Comparison of ENCODE assay signal across 12 cellular contexts in the genomic region with DNA sequence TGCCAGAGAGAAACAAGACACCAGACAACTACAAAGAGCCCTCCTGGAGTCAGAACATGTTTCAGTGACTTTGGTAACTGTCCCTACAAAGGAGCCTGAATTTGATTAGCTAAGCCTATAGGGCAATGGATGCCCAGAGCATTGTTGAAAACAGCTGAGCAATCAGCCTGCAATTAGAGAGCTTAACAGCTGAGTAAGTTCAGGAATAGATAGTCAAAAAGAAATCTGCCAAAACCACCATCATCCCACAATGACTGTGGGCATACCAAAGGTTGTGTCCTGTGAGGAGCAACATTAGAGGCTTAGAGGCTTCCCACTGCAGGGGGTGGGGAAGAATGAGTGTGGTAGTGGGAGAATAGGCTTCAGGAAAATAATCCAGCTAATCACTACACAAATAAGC. TPM values are rescaled to one million over a fixed set of nuclear protein-coding genes. Genes with fewer than 3 reads are reported as not detected.
A peak's percentile ranks its signal among the peaks of the same experiment; 100 is the strongest.
DNase-seq lines count a peak whose midpoint lies in the region; ATAC-seq and TF ChIP-seq lines count a peak whose summit lies in the region.
"Had no signal": no experiment of that assay in that cellular context is flagged by ENCODE, and none has a peak within 500 bp of the region (broad histone marks: within the 10 kb centered on the region; RNA-seq: fewer than 3 reads in every experiment).

No MANE protein-coding gene starts in this region.

- ATAC-seq in natural killer cell treated with Interleukin-12 subunit alpha and Interleukin-12 subunit beta and Interleukin-15 and Interleukin-18, amount 100 ng/mL, for 72 hours, result peak; percentile 78 to 94
- ATAC-seq in natural killer cell (no peak), HG02610 (IDR thresholded peaks at IDR 0.05; ENCODE audit: unreplicated experiment) (peak; percentile 97), HG03457 (IDR thresholded peaks at IDR 0.05; ENCODE audit: unreplicated experiment) (peak; percentile 94)
- peak; percentile 95 for ATAC-seq in stimulated activated naive CD8-positive, alpha-beta T cell treated with anti-CD3 and anti-CD28 coated beads, Interleukin-15, amount 100 ng/mL, for 72 hours

- H3K4me1 Mint-ChIP-seq in natural killer cell treated with Interleukin-12 subunit alpha and Interleukin-12 subunit beta and Interleukin-15 and Interleukin-18, amount 100 ng/mL, for 72 hours (ENCODE audit: low read depth in 2 of 2), result peaks cover 4 to 7% of the 10 kb centered on the region in 2 donors
- no peaks in the 10 kb centered on the region for H3K4me1 Mint-ChIP-seq in natural killer cell
- H3K4me1 Mint-ChIP-seq in stimulated activated naive CD8-positive, alpha-beta T cell treated with anti-CD3 and anti-CD28 coated beads, Interleukin-15, amount 100 ng/mL, for 72 hours, result no peaks in the 10 kb centered on the region
- H3K4me1 Mint-ChIP-seq in type B pancreatic cell (ENCODE audit: unreplicated experiment), result no peaks in the 10 kb centered on the region
- no peaks in the 10 kb centered on the region for H3K4me1 Mint-ChIP-seq in nephron progenitor cell

- no peak for DNase-seq in natural killer cell treated with Interleukin-12 subunit alpha and Interleukin-12 subunit beta and Interleukin-15 and Interleukin-18, amount 100 ng/mL, for 72 hours (ENCODE audit: low spot score)
- DNase-seq in natural killer cell, result no peak
- peak in 1 of 2 donors; percentile 28 for DNase-seq in stimulated activated naive CD8-positive, alpha-beta T cell treated with anti-CD3 and anti-CD28 coated beads, Interleukin-15, amount 100 ng/mL, for 72 hours
- DNase-seq in NOMO-1 treated with dmso at 0.1 percent for 144 hours (lab: John Stamatoyannopoulos, UW; ENCODE audit: unreplicated experiment), result no peak
- DNase-seq in type B pancreatic cell (ENCODE audit: extremely low spot score, unreplicated experiment), result no peak
- DNase-seq in nephron progenitor cell, result no peak
- DNase-seq: activated naive CD4-positive, alpha-beta T cell; IMR-90; NCI-H748 treated with DMSO at 0.1 percent for 48 hours; ovary had no signal

- H3K9me3 Mint-ChIP-seq in natural killer cell treated with Interleukin-12 subunit alpha and Interleukin-12 subunit beta and Interleukin-15 and Interleukin-18, amount 100 ng/mL, for 72 hours, result peaks cover 4% of the 10 kb centered on the region
- H3K9me3 Mint-ChIP-seq in natural killer cell, result peaks cover 2 to 3% of the 10 kb centered on the region in 2 donors
- H3K9me3 Mint-ChIP-seq in stimulated activated naive CD8-positive, alpha-beta T cell treated with anti-CD3 and anti-CD28 coated beads, Interleukin-15, amount 100 ng/mL, for 72 hours, result peaks cover 9 to 19% of the 10 kb centered on the region in 2 donors
- H3K9me3 Mint-ChIP-seq in type B pancreatic cell, result peaks cover 4% of the 10 kb centered on the region
- H3K9me3 Mint-ChIP-seq in nephron progenitor cell, result peaks cover 61% of the 10 kb centered on the region

- peak overlapping the region in 1 of 2 donors; percentile 14 for H3K27ac Mint-ChIP-seq in natural killer cell treated with Interleukin-12 subunit alpha and Interleukin-12 subunit beta and Interleukin-15 and Interleukin-18, amount 100 ng/mL, for 72 hours
- no peak overlapping the region for H3K27ac Mint-ChIP-seq in natural killer cell
- no peak overlapping the region for H3K27ac Mint-ChIP-seq in stimulated activated naive CD8-positive, alpha-beta T cell treated with anti-CD3 and anti-CD28 coated beads, Interleukin-15, amount 100 ng/mL, for 72 hours
- H3K27ac Mint-ChIP-seq in type B pancreatic cell, result no peak overlapping the region
- H3K27ac Mint-ChIP-seq in nephron progenitor cell, result no peak overlapping the region

- TF ChIP-seq CTCF in natural killer cell (IDR thresholded peaks at IDR 0.05), result no peak
- no peak for TF ChIP-seq CTCF in type B pancreatic cell (conservative IDR thresholded peaks at IDR 0.05)
- no peak for TF ChIP-seq CTCF in nephron progenitor cell (IDR thresholded peaks at IDR 0.05)

- intact Hi-C loops in natural killer cell (cut with micrococcal nuclease), result no loop called here

- peaks cover 6% of the 10 kb centered on the region for H3K36me3 Mint-ChIP-seq in natural killer cell treated with Interleukin-12 subunit alpha and Interleukin-12 subunit beta and Interleukin-15 and Interleukin-18, amount 100 ng/mL, for 72 hours
- H3K36me3 Mint-ChIP-seq in natural killer cell (peaks cover 7% of the 10 kb centered on the region), type B pancreatic cell (no peaks in the 10 kb centered on the region), nephron progenitor cell (ENCODE audit: low read depth) (no peaks in the 10 kb centered on the region)

- peak overlapping the region; percentile 50 for H3K4me3 Mint-ChIP-seq in natural killer cell treated with Interleukin-12 subunit alpha and Interleukin-12 subunit beta and Interleukin-15 and Interleukin-18, amount 100 ng/mL, for 72 hours
- H3K4me3 Mint-ChIP-seq in natural killer cell, result no peak overlapping the region
- H3K4me3 Mint-ChIP-seq in stimulated activated naive CD8-positive, alpha-beta T cell treated with anti-CD3 and anti-CD28 coated beads, Interleukin-15, amount 100 ng/mL, for 72 hours, result no peak overlapping the region
- H3K4me3 Mint-ChIP-seq in type B pancreatic cell, result no peak overlapping the region
- no peak overlapping the region for H3K4me3 Mint-ChIP-seq in nephron progenitor cell

- peaks cover 10 to 18% of the 10 kb centered on the region in 2 donors for H3K27me3 Mint-ChIP-seq in natural killer cell treated with Interleukin-12 subunit alpha and Interleukin-12 subunit beta and Interleukin-15 and Interleukin-18, amount 100 ng/mL, for 72 hours
- H3K27me3 Mint-ChIP-seq in natural killer cell (ENCODE audit: low read depth in 2 of 2) (peaks cover 3 to 15% of the 10 kb centered on the region in 2 donors), type B pancreatic cell (no peaks in the 10 kb centered on the region), nephron progenitor cell (ENCODE audit: low read depth, poor library complexity) (peaks cover 7% of the 10 kb centered on the region)
- peaks cover 20% of the 10 kb centered on the region for H3K27me3 Mint-ChIP-seq in stimulated activated naive CD8-positive, alpha-beta T cell treated with anti-CD3 and anti-CD28 coated beads, Interleukin-15, amount 100 ng/mL, for 72 hours

RNA-seq across cellular contexts. Expression of gene SH3BP5L, which starts 32.1 kb away (rescaled TPM):
- total RNA-seq in natural killer cell treated with Interleukin-12 subunit alpha and Interleukin-12 subunit beta and Interleukin-15 and Interleukin-18, amount 100 ng/mL, for 72 hours, result 10 to 100 TPM; 18.3 to 23.8 TPM
- total RNA-seq in natural killer cell (10 to 100 TPM; 19.0 to 27.5 (median 22.9) TPM), type B pancreatic cell (ENCODE audit: low replicate concordance) (33.4 and 33.7 TPM in 2 replicates)

RNA-seq across cellular contexts. Expression of gene LYPD8, which starts 38.0 kb away (rescaled TPM):
- total RNA-seq in natural killer cell treated with Interleukin-12 subunit alpha and Interleukin-12 subunit beta and Interleukin-15 and Interleukin-18, amount 100 ng/mL, for 72 hours, result not detected
- total RNA-seq in natural killer cell (not detected), type B pancreatic cell (ENCODE audit: low replicate concordance) (not detected in 2 replicates)
- total RNA-seq: IMR-90 had no signal

RNA-seq across cellular contexts. Expression of gene ZNF672, which starts 44.4 kb away (rescaled TPM):
- 10 to 100 TPM; 41.2 to 59.7 TPM for total RNA-seq in natural killer cell treated with Interleukin-12 subunit alpha and Interleukin-12 subunit beta and Interleukin-15 and Interleukin-18, amount 100 ng/mL, for 72 hours
- total RNA-seq in natural killer cell (10 to 100 TPM; 29.0 to 41.8 (median 38.7) TPM), type B pancreatic cell (ENCODE audit: low replicate concordance) (33.0 and 35.0 TPM in 2 replicates)

Comparison
In these comparisons a context has a peak if more than half of its experiments do, and no peak if none do; other contexts are left out.
1. ATAC-seq: peak in natural killer cell treated with Interleukin-12 subunit alpha and Interleukin-12 subunit beta and Interleukin-15 and Interleukin-18, amount 100 ng/mL, for 72 hours (2 of 2), HG02610 (single experiment), HG03457 (single experiment) and stimulated activated naive CD8-positive, alpha-beta T cell treated with anti-CD3 and anti-CD28 coated beads, Interleukin-15, amount 100 ng/mL, for 72 hours (single experiment); none in natural killer cell (0 of 3).